1 cellular context compared by ENCODE assay signal in genomic region chr13:38674208-38674607, GRCh38.
TF ChIP-seq lines count a peak whose summit lies in the region.

No MANE protein-coding gene starts in this region.

TF ChIP-seq in H1, 55 proteins besides CTCF, POLR2A, EP300 and RAD21:
- TF ChIP-seq YY1 (IDR thresholded peaks at IDR 0.05; ENCODE audit: low read depth, low read length) (no peak), SP4 (IDR thresholded peaks at IDR 0.05; ENCODE audit: low read length) (no peak), JUND (IDR thresholded peaks at IDR 0.05; ENCODE audit: low read length) (peak; percentile 75), E2F6 (IDR thresholded peaks at IDR 0.05) (no peak), SAP30 (IDR thresholded peaks at IDR 0.05; ENCODE audit: insufficient read depth, insufficient replicate concordance, low read length) (no peak), TCF12 (IDR thresholded peaks at IDR 0.05; ENCODE audit: low read depth, low read length) (no peak)
